In the genomic region with DNA sequence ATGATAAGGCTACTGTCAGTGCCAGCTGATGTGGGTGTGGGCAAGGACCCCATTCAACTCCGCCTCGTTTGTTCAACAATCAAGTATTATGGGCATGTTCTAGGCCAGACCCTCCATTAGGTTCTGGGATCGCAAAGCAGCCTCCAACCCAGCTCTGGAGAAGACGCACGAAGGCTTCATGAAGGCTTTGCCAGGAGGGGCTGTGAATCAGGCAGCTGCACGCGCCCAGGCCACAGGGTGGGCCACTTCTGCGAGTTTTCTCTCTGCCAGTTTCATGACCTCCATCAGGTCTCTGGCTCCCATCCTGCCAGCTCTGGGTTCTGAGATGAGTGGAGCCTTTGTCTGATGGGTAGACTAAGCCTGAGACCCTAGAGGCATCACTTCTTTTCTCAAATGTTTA, we compare ENCODE assay signal across 16 cellular contexts.
"Had no signal": no experiment of that assay in that cellular context is flagged by ENCODE, and none has a peak within 500 bp of the region (broad histone marks: within the 10 kb centered on the region; RNA-seq: fewer than 3 reads in every experiment).

No MANE protein-coding gene starts in this region.

- H3K27me3 ChIP-seq: neural progenitor cell, suprapubic skin had no signal

- H3K4me2 ChIP-seq: neural progenitor cell had no signal

- FAIRE-seq: bronchial epithelial cell, frontal cortex had no signal

- H3K9ac ChIP-seq: neural progenitor cell had no signal

- DNase-seq: activated CD4-positive, alpha-beta T cell treated with anti-CD3 and anti-CD28 coated beads for 1 hour; activated CD4-positive, alpha-beta T cell treated with anti-CD3 and anti-CD28 coated beads, Interleukin-2, amount 50 U/mL, for 4 hours; activated naive CD4-positive, alpha-beta T cell; dermis blood vessel endothelial cell; effector memory CD8-positive, alpha-beta T cell; immature natural killer cell; naive B cell; T-helper 1 cell; trophoblast cell had no signal

- H3K36me3 ChIP-seq: neural progenitor cell, suprapubic skin had no signal

- ATAC-seq: effector memory CD8-positive, alpha-beta T cell had no signal

- H2AFZ ChIP-seq: neural progenitor cell had no signal

- H3K4me3 ChIP-seq: lung, neural progenitor cell, skin epidermis, suprapubic skin had no signal

- H3K27ac ChIP-seq: epithelial cell of prostate, neural progenitor cell, skin epidermis, suprapubic skin had no signal

- H3K4me1 ChIP-seq: suprapubic skin had no signal
